8 cellular contexts compared by ENCODE assay signal in the genomic region with DNA sequence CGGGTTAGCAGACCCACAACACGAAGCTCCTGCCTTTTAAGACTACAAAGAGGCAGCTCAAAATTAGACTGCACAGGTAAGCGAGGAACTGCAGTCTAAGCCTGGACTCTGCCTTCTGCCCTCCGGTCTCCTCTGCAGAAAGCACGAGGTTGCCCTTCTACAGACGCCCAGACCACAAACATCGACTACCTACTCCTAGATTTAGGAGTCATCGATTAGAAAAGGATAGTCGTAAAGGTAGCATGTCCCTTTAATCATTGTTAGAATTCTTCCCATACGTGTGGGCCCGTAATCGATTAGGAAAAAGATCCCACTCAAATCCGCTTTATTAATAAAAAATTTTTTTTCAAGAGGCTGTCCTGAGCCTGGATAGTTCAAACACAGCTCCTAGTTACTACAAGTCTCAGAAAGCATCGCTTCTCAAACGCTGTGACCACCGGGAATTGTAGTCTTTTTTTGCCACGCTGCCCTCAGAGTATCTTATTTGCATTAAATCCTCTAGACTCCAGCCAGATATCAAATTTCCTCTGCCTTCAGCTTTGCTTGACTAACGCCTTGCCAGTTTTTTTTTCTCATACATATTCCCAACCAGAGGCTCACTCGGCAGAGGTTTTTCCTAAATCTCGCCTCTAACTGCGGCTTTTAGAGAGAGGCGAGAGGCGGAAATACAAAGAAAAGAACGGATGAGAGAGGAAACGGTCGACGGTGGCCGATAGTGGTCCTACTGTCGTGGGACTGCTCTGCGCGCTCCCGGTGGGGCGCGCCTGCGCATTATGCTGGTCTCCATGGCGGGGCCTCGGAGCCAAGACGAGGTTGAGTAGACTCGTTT. TPM values are rescaled to one million over a fixed set of nuclear protein-coding genes. Genes with fewer than 3 reads are reported as not detected.
DNase-seq lines count a peak whose midpoint lies in the region; ATAC-seq, FAIRE-seq and TF ChIP-seq lines count a peak whose summit lies in the region.

TSS of gene CARF (plus strand) at position 763 of the 829 bp plus-strand sequence. CDS start 29,628 bp downstream, outside the sequence.
TSS of gene WDR12 (minus strand) at position 161 of the 829 bp plus-strand sequence. CDS start 197 bp downstream, outside the sequence.

- H3K9me3 Mint-ChIP-seq in stimulated activated naive CD8-positive, alpha-beta T cell treated with anti-CD3 and anti-CD28 coated beads, Interleukin-15, amount 100 ng/mL, for 72 hours, result no peaks in the 10 kb centered on the region

- H3K4me1 Mint-ChIP-seq in stimulated activated naive CD8-positive, alpha-beta T cell treated with anti-CD3 and anti-CD28 coated beads, Interleukin-15, amount 100 ng/mL, for 72 hours, result peaks cover 37% of the 10 kb centered on the region

- H3K27ac ChIP-seq in MM.1S (ENCODE audit: low read length) (peak within 1 kb of the TSS; percentile 75), neural cell (ENCODE audit: low read length) (peak within 1 kb of the TSS; percentile 98)

- peak; percentile 96 for DNase-seq in HCEC 1CT
- peak; percentile 94 for DNase-seq in MM.1S
- peak; percentile 93 for DNase-seq in SHP77 treated with DMSO at 0.1 percent for 48 hours (lab: John Stamatoyannopoulos, UW)
- DNase-seq in activated gamma-delta T cell treated with Interleukin-2 at 50 U/mL for 16 hours, result peak; percentile 87
- DNase-seq in foreskin fibroblast, result peak; percentile 92 to 98
- DNase-seq in stimulated activated naive CD8-positive, alpha-beta T cell treated with anti-CD3 and anti-CD28 coated beads, Interleukin-15, amount 100 ng/mL, for 72 hours, result peak; percentile 86 to 91

- H3K4me3 Mint-ChIP-seq in stimulated activated naive CD8-positive, alpha-beta T cell treated with anti-CD3 and anti-CD28 coated beads, Interleukin-15, amount 100 ng/mL, for 72 hours, result peak within 1 kb of the TSS; percentile 97 to 99

- TF ChIP-seq RAD21 in neural cell (conservative IDR thresholded peaks at IDR 0.05), result peak; percentile 45

- peak within 1 kb of the TSS; percentile 95 to 98 for H3K27ac Mint-ChIP-seq in stimulated activated naive CD8-positive, alpha-beta T cell treated with anti-CD3 and anti-CD28 coated beads, Interleukin-15, amount 100 ng/mL, for 72 hours

- H4K20me1 ChIP-seq in MM.1S (ENCODE audit: insufficient read depth, low read length) (no peaks in the 10 kb centered on the region), neural cell (ENCODE audit: insufficient read depth) (no peaks in the 10 kb centered on the region)

- no peaks in the 10 kb centered on the region for H3K9me3 ChIP-seq in MM.1S (replicated peaks; ENCODE audit: insufficient read depth, low read length)
- H3K9me3 ChIP-seq in neural cell (ENCODE audit: low read length), result no peaks in the 10 kb centered on the region

- TF ChIP-seq CTCF in MM.1S (IDR thresholded peaks at IDR 0.05; ENCODE audit: low read length) (no peak), foreskin fibroblast (IDR thresholded peaks at IDR 0.05; ENCODE audit: low read depth, low read length) (no peak), neural cell (IDR thresholded peaks at IDR 0.05; ENCODE audit: poor library complexity, severe bottlenecking) (peak; percentile 28)

- H3K27me3 Mint-ChIP-seq in stimulated activated naive CD8-positive, alpha-beta T cell treated with anti-CD3 and anti-CD28 coated beads, Interleukin-15, amount 100 ng/mL, for 72 hours, result no peaks in the 10 kb centered on the region

- H3K9me2 ChIP-seq in MM.1S (replicated peaks; ENCODE audit: insufficient read depth, low read length) (no peaks in the 10 kb centered on the region), neural cell (ENCODE audit: insufficient read depth, low read length) (no peaks in the 10 kb centered on the region)

- H2AFZ ChIP-seq in MM.1S (ENCODE audit: low read length) (peak within 1 kb of the TSS; percentile 80), neural cell (ENCODE audit: low read depth, low read length) (peak within 1 kb of the TSS; percentile 98)

- peak; percentile 90 for FAIRE-seq in G401.6 (lab: Jason Lieb, UNC)

- H3K4me1 ChIP-seq in MM.1S (ENCODE audit: low read length), result no peaks in the 10 kb centered on the region

- peak; percentile 42 for TF ChIP-seq EP300 in neural cell (conservative IDR thresholded peaks at IDR 0.05; ENCODE audit: poor library complexity, severe bottlenecking)

- H3K36me3 ChIP-seq in MM.1S (replicated peaks; ENCODE audit: insufficient read depth, low read length) (no peaks in the 10 kb centered on the region), neural cell (ENCODE audit: insufficient read depth, low read length) (no peaks in the 10 kb centered on the region)

- peak; percentile 94 for ATAC-seq in stimulated activated naive CD8-positive, alpha-beta T cell treated with anti-CD3 and anti-CD28 coated beads, Interleukin-15, amount 100 ng/mL, for 72 hours

- H3K79me2 ChIP-seq in MM.1S (ENCODE audit: low read length) (peaks cover 42% of the 10 kb centered on the region), neural cell (replicated peaks; ENCODE audit: insufficient read depth, low read length) (peaks cover 26% of the 10 kb centered on the region)

- H3K4me3 ChIP-seq in MM.1S (ENCODE audit: low read length) (peak within 1 kb of the TSS; percentile 82), foreskin fibroblast (ENCODE audit: low read depth in 1 of 2, low read length in 2 of 2) (peak within 1 kb of the TSS; percentile 62 to 91), neural cell (ENCODE audit: low read length) (peak within 1 kb of the TSS; percentile 93)

- H3F3A ChIP-seq in MM.1S (ENCODE audit: insufficient read depth, low read length) (peaks cover 9% of the 10 kb centered on the region; the same call in 1 of the 2 replicates), neural cell (ENCODE audit: insufficient read depth, low read length, poor library complexity, severe bottlenecking) (no peaks in the 10 kb centered on the region)

- peak within 1 kb of the TSS; percentile 69 for H3K4me2 ChIP-seq in MM.1S (ENCODE audit: low read depth, low read length)
- peak within 1 kb of the TSS; percentile 97 for H3K4me2 ChIP-seq in neural cell (ENCODE audit: low read length)

- H3K27me3 ChIP-seq in MM.1S (replicated peaks; ENCODE audit: insufficient read depth, low read length) (no peaks in the 10 kb centered on the region), neural cell (ENCODE audit: insufficient read depth, low read depth, low read length) (no peaks in the 10 kb centered on the region)

- H3K9ac ChIP-seq in MM.1S (ENCODE audit: low read length), result peak within 1 kb of the TSS; percentile 77
- H3K9ac ChIP-seq in neural cell (ENCODE audit: low read length), result peak within 1 kb of the TSS; percentile 90

TF ChIP-seq in neural cell, 6 proteins besides CTCF, POLR2A, EP300 and RAD21:
- TF ChIP-seq POLR2AphosphoS5 (IDR thresholded peaks at IDR 0.05), result peak; percentile 66
- peak; percentile 57 for TF ChIP-seq SMC3 (conservative IDR thresholded peaks at IDR 0.05; ENCODE audit: poor library complexity)
- TF ChIP-seq EZH2 (IDR thresholded peaks at IDR 0.05; ENCODE audit: borderline replicate concordance, insufficient read depth, low read length, poor library complexity, severe bottlenecking), result no peak
- peak; percentile 99 for TF ChIP-seq MXI1 (conservative IDR thresholded peaks at IDR 0.05; ENCODE audit: poor library complexity, severe bottlenecking)
- TF ChIP-seq, protein P1, sequence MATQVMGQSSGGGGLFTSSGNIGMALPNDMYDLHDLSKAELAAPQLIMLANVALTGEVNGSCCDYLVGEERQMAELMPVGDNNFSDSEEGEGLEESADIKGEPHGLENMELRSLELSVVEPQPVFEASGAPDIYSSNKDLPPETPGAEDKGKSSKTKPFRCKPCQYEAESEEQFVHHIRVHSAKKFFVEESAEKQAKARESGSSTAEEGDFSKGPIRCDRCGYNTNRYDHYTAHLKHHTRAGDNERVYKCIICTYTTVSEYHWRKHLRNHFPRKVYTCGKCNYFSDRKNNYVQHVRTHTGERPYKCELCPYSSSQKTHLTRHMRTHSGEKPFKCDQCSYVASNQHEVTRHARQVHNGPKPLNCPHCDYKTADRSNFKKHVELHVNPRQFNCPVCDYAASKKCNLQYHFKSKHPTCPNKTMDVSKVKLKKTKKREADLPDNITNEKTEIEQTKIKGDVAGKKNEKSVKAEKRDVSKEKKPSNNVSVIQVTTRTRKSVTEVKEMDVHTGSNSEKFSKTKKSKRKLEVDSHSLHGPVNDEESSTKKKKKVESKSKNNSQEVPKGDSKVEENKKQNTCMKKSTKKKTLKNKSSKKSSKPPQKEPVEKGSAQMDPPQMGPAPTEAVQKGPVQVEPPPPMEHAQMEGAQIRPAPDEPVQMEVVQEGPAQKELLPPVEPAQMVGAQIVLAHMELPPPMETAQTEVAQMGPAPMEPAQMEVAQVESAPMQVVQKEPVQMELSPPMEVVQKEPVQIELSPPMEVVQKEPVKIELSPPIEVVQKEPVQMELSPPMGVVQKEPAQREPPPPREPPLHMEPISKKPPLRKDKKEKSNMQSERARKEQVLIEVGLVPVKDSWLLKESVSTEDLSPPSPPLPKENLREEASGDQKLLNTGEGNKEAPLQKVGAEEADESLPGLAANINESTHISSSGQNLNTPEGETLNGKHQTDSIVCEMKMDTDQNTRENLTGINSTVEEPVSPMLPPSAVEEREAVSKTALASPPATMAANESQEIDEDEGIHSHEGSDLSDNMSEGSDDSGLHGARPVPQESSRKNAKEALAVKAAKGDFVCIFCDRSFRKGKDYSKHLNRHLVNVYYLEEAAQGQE (IDR thresholded peaks at IDR 0.05; ENCODE audit: borderline replicate concordance), result peak; percentile 55
- TF ChIP-seq TAF1 (IDR thresholded peaks at IDR 0.05; ENCODE audit: low read depth), result no peak

RNA-seq across cellular contexts. Expression of gene CARF, which starts in this region (rescaled TPM):
- 20.1 and 32.2 TPM in 2 replicates for polyA plus RNA-seq in neural cell
- 34.3 and 45.6 TPM in 2 replicates for polyA minus RNA-seq in neural cell

RNA-seq across cellular contexts. Expression of gene WDR12, which starts in this region (rescaled TPM):
- 26.8 and 32.9 TPM in 2 replicates for polyA plus RNA-seq in neural cell
- polyA minus RNA-seq in neural cell, result 22.0 and 35.3 TPM in 2 replicates

Comparison
In these comparisons a context has a peak if more than half of its experiments do, and no peak if none do; other contexts are left out.
1. Peak in every context shown above with its lines: DNase-seq, ATAC-seq, H3K4me3 ChIP-seq and H3K27ac ChIP-seq.